Comparison of ENCODE assay signal across 8 cellular contexts in the genomic region with DNA sequence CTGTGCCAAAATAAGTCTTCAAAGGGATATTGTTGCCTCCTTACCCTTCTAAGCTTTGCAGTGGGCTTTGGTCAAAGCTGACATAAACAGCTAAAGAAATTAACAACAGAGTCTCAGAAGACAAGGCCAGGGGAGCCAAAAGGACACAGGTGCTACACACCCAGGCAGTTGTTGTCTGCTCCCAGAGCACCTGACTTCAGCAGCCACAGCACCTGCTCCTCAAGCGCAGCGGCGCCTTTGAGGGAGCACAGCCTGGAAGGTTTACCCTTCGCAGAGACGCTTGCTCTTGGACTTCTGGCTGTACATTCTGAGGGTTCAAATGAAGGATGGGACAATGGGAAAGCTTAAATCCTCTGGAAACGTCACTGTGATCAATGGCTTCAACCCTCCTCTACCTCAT. TPM values are rescaled to one million over a fixed set of nuclear protein-coding genes. Genes with fewer than 3 reads are reported as not detected.
A peak's percentile ranks its signal among the peaks of the same experiment; 100 is the strongest.
DNase-seq lines count a peak whose midpoint lies in the region; ATAC-seq and TF ChIP-seq lines count a peak whose summit lies in the region.

No MANE protein-coding gene starts in this region.

- H3K9me3 Mint-ChIP-seq in MCF 10A (ENCODE audit: unreplicated experiment) (no peaks in the 10 kb centered on the region), nephron progenitor cell (no peaks in the 10 kb centered on the region)

- peaks cover 49% of the 10 kb centered on the region for H3K4me1 Mint-ChIP-seq in MCF 10A (ENCODE audit: insufficient read depth, unreplicated experiment)
- peaks cover 50% of the 10 kb centered on the region for H3K4me1 Mint-ChIP-seq in nephron progenitor cell

- no TSS peak for BruUV-seq in MCF 10A (replicated peaks; lab: Mats Ljungman, UMichigan)

- H3K4me3 Mint-ChIP-seq in MCF 10A (ENCODE audit: unreplicated experiment), result peak overlapping the region; percentile 36
- no peak overlapping the region for H3K4me3 Mint-ChIP-seq in nephron progenitor cell

- peak overlapping the region; percentile 59 for H3K27ac Mint-ChIP-seq in MCF 10A (ENCODE audit: low read depth, unreplicated experiment)
- H3K27ac Mint-ChIP-seq in nephron progenitor cell, result peak overlapping the region; percentile 70

- H3K27me3 Mint-ChIP-seq in MCF 10A (ENCODE audit: insufficient read depth, unreplicated experiment) (no peaks in the 10 kb centered on the region), nephron progenitor cell (ENCODE audit: low read depth, poor library complexity) (no peaks in the 10 kb centered on the region)

- ATAC-seq in HG03571 (IDR thresholded peaks at IDR 0.05; ENCODE audit: unreplicated experiment), result no peak
- no peak for ATAC-seq in GM19452 (IDR thresholded peaks at IDR 0.05; ENCODE audit: unreplicated experiment)

- H3K36me3 Mint-ChIP-seq in MCF 10A (ENCODE audit: insufficient read depth, unreplicated experiment) (peaks cover 8% of the 10 kb centered on the region), nephron progenitor cell (ENCODE audit: low read depth) (no peaks in the 10 kb centered on the region)

- POLR2A ChIA-PET in MCF 10A (lab: Yijun Ruan, JAX), result interaction anchor here (0.7 to 8.0 kb wide), 12 partner anchors 9 to 219 kb away, joined by 3 to 71 read pairs (median 5); a partner anchor contains a TSS

- CTCF ChIA-PET in MCF 10A (lab: Yijun Ruan, JAX), result interaction anchor here (0.7 to 1.4 kb wide), 5 partner anchors 22 to 424 kb away, joined by 3 to 4 read pairs (median 3); no protein-coding TSS in a partner anchor

- DNase-seq in G401 (ENCODE audit: low spot score) (peak; percentile 66), NCI-H2107 treated with DMSO at 0.1 percent for 48 hours (lab: John Stamatoyannopoulos, UW; ENCODE audit: unreplicated experiment) (peak; percentile 92), MCF 10A (ENCODE audit: unreplicated experiment) (no peak), nephron progenitor cell (no peak), cortex of kidney (lab: John Stamatoyannopoulos, UW) (no peak), AG08396 (ENCODE audit: low spot score) (no peak)

- intact Hi-C loops in MCF 10A (cut with micrococcal nuclease), result no loop called here

- no peak for TF ChIP-seq CTCF in MCF 10A (IDR thresholded peaks at IDR 0.05; ENCODE audit: unreplicated experiment)
- TF ChIP-seq CTCF in nephron progenitor cell (IDR thresholded peaks at IDR 0.05), result no peak

- in situ Hi-C loops in G401 (cut with HindIII; ENCODE audit: low sequenced_read_pairs), result no loop called here

RNA-seq across cellular contexts. Expression of a gene that starts 16.6 kb away (rescaled TPM):
- 25.5 and 38.4 TPM in 2 replicates for total RNA-seq in G401 (2014; rRNA removed; shearing (Covaris generic))
- 17.1 and 19.7 TPM in 2 replicates for total RNA-seq in MCF 10A (2022)

Comparison
In these comparisons a context has a peak if more than half of its experiments do, and no peak if none do; other contexts are left out.
1. DNase-seq: peak in G401 (single experiment) and NCI-H2107 treated with DMSO at 0.1 percent for 48 hours (single experiment); none in MCF 10A (single experiment), nephron progenitor cell (single experiment), cortex of kidney (single experiment) and AG08396 (single experiment).